ENCODE assay signal across 8 cellular contexts in genomic region chr5:168578506-168579205, GRCh38. TPM values are rescaled to one million over a fixed set of nuclear protein-coding genes. Genes with fewer than 3 reads are reported as not detected.
DNase-seq lines count a peak whose midpoint lies in the region; ATAC-seq and TF ChIP-seq lines count a peak whose summit lies in the region.

No MANE protein-coding gene starts in this region.

- CTCF ChIA-PET in A673 (lab: Charles Lee) (interaction anchor here (0.5 kb wide), 1 partner anchor 51 kb away, joined by 4 read pairs; no protein-coding TSS in a partner anchor), PC-9 (lab: Charles Lee) (no interaction called here)

- H3K27me3 Mint-ChIP-seq in mesothelial cell of epicardium (ENCODE audit: low read depth) = no peaks in the 10 kb centered on the region

- no peaks in the 10 kb centered on the region for H3K9me2 ChIP-seq in PC-9 (ENCODE audit: insufficient read depth)

- H3F3A ChIP-seq in PC-9 (ENCODE audit: insufficient read depth, low read depth) = no peaks in the 10 kb centered on the region

- H3K27me3 ChIP-seq in A673 (replicated peaks; ENCODE audit: insufficient read depth, low read depth, low read length, poor library complexity) (no peaks in the 10 kb centered on the region), PC-9 (ENCODE audit: insufficient read depth, low read depth) (no peaks in the 10 kb centered on the region)

- H3K36me3 ChIP-seq in A673 (ENCODE audit: insufficient read depth, low read length, poor library complexity, severe bottlenecking) (peaks cover 7% of the 10 kb centered on the region), PC-9 (ENCODE audit: low read depth) (peaks cover 6% of the 10 kb centered on the region; the same call in 1 of the 2 replicates), urinary bladder (ENCODE audit: insufficient read depth) (no peaks in the 10 kb centered on the region)

- WGBS in urinary bladder = under 1% methylated on average over 32 of the region's 32 CpGs

- H3K4me3 Mint-ChIP-seq in mesothelial cell of epicardium = peak overlapping the region; percentile 92

- peak overlapping the region; percentile 90 for H3K27ac Mint-ChIP-seq in mesothelial cell of epicardium

- ATAC-seq in GM18511 (IDR thresholded peaks at IDR 0.05; ENCODE audit: unreplicated experiment) (peak; percentile 14), HG03025 (IDR thresholded peaks at IDR 0.05; ENCODE audit: low FRiP score, unreplicated experiment) (peak; percentile 14)

- H3K4me1 Mint-ChIP-seq in mesothelial cell of epicardium = peaks cover 35% of the 10 kb centered on the region

- H3K4me3 ChIP-seq in A673 (ENCODE audit: low read depth, low read length, poor library complexity, severe bottlenecking) (peak overlapping the region; percentile 96), PC-9 (peak overlapping the region; percentile 99), coronary artery (peak overlapping the region; percentile 83), urinary bladder (ENCODE audit: low read depth, low read length) (peak overlapping the region; percentile 54)

- no peaks in the 10 kb centered on the region for H3K9me3 Mint-ChIP-seq in mesothelial cell of epicardium

- H3K36me3 Mint-ChIP-seq in mesothelial cell of epicardium = peaks cover 6% of the 10 kb centered on the region

- peaks cover 16% of the 10 kb centered on the region for H3K4me1 ChIP-seq in A673 (ENCODE audit: insufficient read depth, low read length, poor library complexity, severe bottlenecking)
- peaks cover 26% of the 10 kb centered on the region for H3K4me1 ChIP-seq in PC-9 (replicated peaks; ENCODE audit: insufficient read depth)
- H3K4me1 ChIP-seq in urinary bladder (ENCODE audit: insufficient read depth) = no peaks in the 10 kb centered on the region

- peaks cover 39% of the 10 kb centered on the region for H4K20me1 ChIP-seq in PC-9 (ENCODE audit: insufficient read depth)

- H2AFZ ChIP-seq in PC-9 = peak overlapping the region; percentile 76

- intact Hi-C loops in A673 (cut with micrococcal nuclease; ENCODE audit: unreplicated experiment) (loop anchor here (5.0 kb wide), 1 partner anchor 76 kb away; no protein-coding TSS in a partner anchor), PC-9 (cut with micrococcal nuclease; ENCODE audit: unreplicated experiment) (loop anchor here (1.0 to 10.0 kb wide), 5 partner anchors 94 to 1005 kb away; partner anchors contain the start of genes RARS1 and SPDL1)

- H3K4me2 ChIP-seq in PC-9 = peak overlapping the region; percentile 98

- TF ChIP-seq CTCF in A673 (conservative IDR thresholded peaks at IDR 0.05; ENCODE audit: low read depth, low read length) = no peak
- TF ChIP-seq CTCF in PC-9 (conservative IDR thresholded peaks at IDR 0.05) = no peak
- TF ChIP-seq CTCF in coronary artery (IDR thresholded peaks at IDR 0.05) = no peak
- no peak for TF ChIP-seq CTCF in mesothelial cell of epicardium (IDR thresholded peaks at IDR 0.05; ENCODE audit: unreplicated experiment)

- H3K9me3 ChIP-seq in A673 (ENCODE audit: low read depth, low read length, poor library complexity, severe bottlenecking) = no peaks in the 10 kb centered on the region
- no peaks in the 10 kb centered on the region for H3K9me3 ChIP-seq in PC-9 (ENCODE audit: insufficient read depth, low read depth)

- DNase-seq in A673 (ENCODE audit: low spot score) (peak; percentile 63), PC-9 (no peak), coronary artery (ENCODE audit: low spot score) (no peak), mesothelial cell of epicardium (ENCODE audit: low spot score in 2 of 2, unreplicated experiment in 2 of 2) (no peak), epidermal melanocyte (ENCODE audit: insufficient read length, low spot score) (no peak)

- H3K79me2 ChIP-seq in PC-9 (ENCODE audit: low read depth) = peaks cover 48% of the 10 kb centered on the region

- peak overlapping the region; percentile 93 for H3K27ac ChIP-seq in A673 (ENCODE audit: low read depth, low read length, poor library complexity, severe bottlenecking)
- peak overlapping the region; percentile 80 for H3K27ac ChIP-seq in PC-9
- peak overlapping the region; percentile 92 to 95 for H3K27ac ChIP-seq in coronary artery
- H3K27ac ChIP-seq in urinary bladder (ENCODE audit: low read depth) = peak overlapping the region; percentile 86

- BruUV-seq in A673 (replicated peaks; lab: Mats Ljungman, UMichigan) (no TSS peak), PC-9 (replicated peaks; lab: Mats Ljungman, UMichigan) (TSS peak; percentile 61)

- POLR2A ChIA-PET in A673 (lab: Charles Lee; ENCODE audit: low non-redundant PET) (no interaction called here), PC-9 (lab: Charles Lee; ENCODE audit: unreplicated experiment) (no interaction called here)

RNA-seq across cellular contexts. Expression of gene PANK3, which starts 0.5 kb away (rescaled TPM):
- total RNA-seq in A673 (2021) = 79.2 and 87.9 TPM in 2 replicates
- 44.6 and 60.8 TPM in 2 replicates for total RNA-seq in PC-9 (2021)
- total RNA-seq in mesothelial cell of epicardium = 88.3 to 94.5 TPM (median 90.7 TPM) in 3 replicates
- total RNA-seq in urinary bladder = 116 TPM
- 12.3 TPM for polyA plus RNA-seq in urinary bladder

RNA-seq across cellular contexts. Expression of gene FBLL1, which starts 49.6 kb away (rescaled TPM):
- 0.45 and 1.0 TPM in 2 replicates for total RNA-seq in A673 (2021)
- total RNA-seq in PC-9 (2021) = not detected in 2 replicates
- total RNA-seq in mesothelial cell of epicardium = 0.80 to 0.95 TPM (median 0.81 TPM) in 3 replicates
- 2.4 TPM for total RNA-seq in urinary bladder
- polyA plus RNA-seq in urinary bladder = 0.92 TPM
